2 cellular contexts compared by ENCODE assay signal in the genomic region with DNA sequence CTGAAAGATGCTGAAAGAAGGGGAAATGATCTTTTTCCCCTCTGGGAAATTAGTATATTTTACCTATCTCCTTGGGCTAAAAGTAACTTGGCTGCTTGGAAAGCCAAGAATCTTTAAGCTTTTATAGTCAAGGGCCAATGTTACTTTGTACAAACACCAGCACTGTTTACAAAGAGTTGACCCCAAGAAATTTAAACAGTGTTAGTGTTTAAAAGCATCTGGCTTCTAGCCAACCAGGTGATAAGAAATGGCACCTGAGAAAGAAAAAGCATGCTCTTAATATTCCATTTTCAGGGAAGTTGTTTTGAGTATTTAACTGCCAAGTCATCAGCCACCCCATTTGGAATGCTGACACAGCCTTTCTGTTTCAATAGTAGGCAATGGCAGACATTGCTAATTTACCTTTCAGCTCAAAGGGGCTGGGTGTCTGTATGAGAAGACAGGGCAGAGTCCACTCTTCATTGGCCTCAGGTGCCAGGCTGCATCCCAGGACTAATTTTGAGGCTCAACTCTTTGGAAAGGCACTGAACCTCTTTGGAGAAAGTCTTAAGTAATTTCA.
TF ChIP-seq lines count a peak whose summit lies in the region.

No MANE protein-coding gene starts in this region.

TF ChIP-seq in HepG2, 621 proteins besides CTCF, POLR2A, EP300 and RAD21:
- TF ChIP-seq MAFK (conservative IDR thresholded peaks at IDR 0.05 in 1 of 2, IDR thresholded peaks at IDR 0.05 in 1 of 2; ENCODE audit: low read length in 2 of 2) (peak; percentile 95), MAFF (IDR thresholded peaks at IDR 0.05; ENCODE audit: low read depth, low read length) (peak; percentile 95), MATR3 (CRISPR knock-in tag; IDR thresholded peaks at IDR 0.05) (no peak), MAFG (CRISPR knock-in tag; IDR thresholded peaks at IDR 0.05) (peak; percentile 67; the same call in 1 of the 2 replicates)
- TF ChIP-seq, protein P1, sequence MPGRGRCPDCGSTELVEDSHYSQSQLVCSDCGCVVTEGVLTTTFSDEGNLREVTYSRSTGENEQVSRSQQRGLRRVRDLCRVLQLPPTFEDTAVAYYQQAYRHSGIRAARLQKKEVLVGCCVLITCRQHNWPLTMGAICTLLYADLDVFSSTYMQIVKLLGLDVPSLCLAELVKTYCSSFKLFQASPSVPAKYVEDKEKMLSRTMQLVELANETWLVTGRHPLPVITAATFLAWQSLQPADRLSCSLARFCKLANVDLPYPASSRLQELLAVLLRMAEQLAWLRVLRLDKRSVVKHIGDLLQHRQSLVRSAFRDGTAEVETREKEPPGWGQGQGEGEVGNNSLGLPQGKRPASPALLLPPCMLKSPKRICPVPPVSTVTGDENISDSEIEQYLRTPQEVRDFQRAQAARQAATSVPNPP (CRISPR knock-in tag; IDR thresholded peaks at IDR 0.05) = no peak

TF ChIP-seq in H1, 55 proteins besides CTCF, POLR2A, EP300 and RAD21:
- no peak for TF ChIP-seq POU5F1 (IDR thresholded peaks at IDR 0.05; ENCODE audit: low read depth, low read length)
- TF ChIP-seq BACH1 (IDR thresholded peaks at IDR 0.05; ENCODE audit: low read length) = peak; percentile 97
- peak; percentile 89 for TF ChIP-seq MAFK (IDR thresholded peaks at IDR 0.05; ENCODE audit: low read depth, low read length)
